Comparison of ENCODE assay signal across 1 cellular context in genomic region chr6:63441266-63441956, GRCh38.
TF ChIP-seq lines count a peak whose summit lies in the region.

No MANE protein-coding gene starts in this region.

TF ChIP-seq in HepG2, 621 proteins besides CTCF, POLR2A, EP300 and RAD21 (continued from another document):
- TF ChIP-seq ZNF687 (CRISPR knock-in tag; IDR thresholded peaks at IDR 0.05) (peak; percentile 47), TMF1 (CRISPR knock-in tag; IDR thresholded peaks at IDR 0.05; ENCODE audit: low read depth) (peak; percentile 33; the same call in 1 of the 2 replicates), HNF4G (IDR thresholded peaks at IDR 0.05; ENCODE audit: borderline replicate concordance, low read depth, low read length) (no peak), HNF4G (CRISPR knock-in tag; IDR thresholded peaks at IDR 0.05; ENCODE audit: borderline replicate concordance, low read depth) (no peak), ZNF292 (CRISPR knock-in tag; IDR thresholded peaks at IDR 0.05; ENCODE audit: borderline replicate concordance, low read depth) (0 out of 2 replicates have a peak, but pooled peaks have one; percentile 25), NFYC (CRISPR knock-in tag; IDR thresholded peaks at IDR 0.05) (no peak), SP4 (CRISPR knock-in tag; IDR thresholded peaks at IDR 0.05) (peak; percentile 36; the same call in 1 of the 2 replicates)
